ENCODE assay signal across 8 cellular contexts in genomic region chr17:75689441-75689873, GRCh38. TPM values are rescaled to one million over a fixed set of nuclear protein-coding genes. Genes with fewer than 3 reads are reported as not detected.
DNase-seq lines count a peak whose midpoint lies in the region; ATAC-seq and TF ChIP-seq lines count a peak whose summit lies in the region.

No MANE protein-coding gene starts in this region.

- no peaks in the 10 kb centered on the region for H3K9me3 Mint-ChIP-seq in dendritic cell treated with granulocyte-macrophage colony-stimulating factor and Interleukin-4, amounts not matched to agents 40 ng/mL and 50 ng/mL, for 4 days

- no peaks in the 10 kb centered on the region for H3K27me3 ChIP-seq in RWPE2 (ENCODE audit: insufficient read depth, poor library complexity, severe bottlenecking)

- peaks cover 66% of the 10 kb centered on the region for H3K36me3 ChIP-seq in RWPE2 (ENCODE audit: low read depth)

- H3K4me1 ChIP-seq in RWPE2 (ENCODE audit: insufficient read depth, poor library complexity, severe bottlenecking), result peaks cover 94% of the 10 kb centered on the region

- ATAC-seq in RWPE2 (ENCODE audit: low read depth) (peak; percentile 68), HG02588 (IDR thresholded peaks at IDR 0.05; ENCODE audit: unreplicated experiment) (no peak)

- H3K36me3 Mint-ChIP-seq in dendritic cell treated with granulocyte-macrophage colony-stimulating factor and Interleukin-4, amounts not matched to agents 40 ng/mL and 50 ng/mL, for 4 days (ENCODE audit: low read depth), result peaks cover 61% of the 10 kb centered on the region

- peaks cover 68% of the 10 kb centered on the region for H3K4me1 Mint-ChIP-seq in dendritic cell treated with granulocyte-macrophage colony-stimulating factor and Interleukin-4, amounts not matched to agents 40 ng/mL and 50 ng/mL, for 4 days (ENCODE audit: low read depth)

- peak; percentile 49 for DNase-seq in GM20000 (ENCODE audit: low spot score)
- peak; percentile 94 for DNase-seq in RWPE2 (ENCODE audit: low spot score)
- DNase-seq in stimulated activated CD4-positive, alpha-beta T cell treated with anti-CD3 and anti-CD28 coated beads, Interleukin-4, amount 100 ng/mL, for 1 hour, result peak; percentile 13
- DNase-seq in ureter (ENCODE audit: low spot score), result no peak
- no peak for DNase-seq in epidermal melanocyte (ENCODE audit: insufficient read length, low spot score)
- DNase-seq in NCI-H526 (lab: John Stamatoyannopoulos, UW), result no peak

- H3K4me3 Mint-ChIP-seq in dendritic cell treated with granulocyte-macrophage colony-stimulating factor and Interleukin-4, amounts not matched to agents 40 ng/mL and 50 ng/mL, for 4 days, result no peak overlapping the region

- no peaks in the 10 kb centered on the region for H3K27me3 Mint-ChIP-seq in dendritic cell treated with granulocyte-macrophage colony-stimulating factor and Interleukin-4, amounts not matched to agents 40 ng/mL and 50 ng/mL, for 4 days

- H3K9me3 ChIP-seq in RWPE2 (ENCODE audit: severe bottlenecking), result no peaks in the 10 kb centered on the region

- intact Hi-C loops in dendritic cell treated with granulocyte-macrophage colony-stimulating factor and Interleukin-4, amounts not matched to agents 40 ng/mL and 50 ng/mL, for 4 days (cut with micrococcal nuclease), result no loop called here

- peak overlapping the region; percentile 88 for H3K27ac Mint-ChIP-seq in dendritic cell treated with granulocyte-macrophage colony-stimulating factor and Interleukin-4, amounts not matched to agents 40 ng/mL and 50 ng/mL, for 4 days

- no peak overlapping the region for H3K4me3 ChIP-seq in RWPE2 (ENCODE audit: severe bottlenecking)

- peak overlapping the region; percentile 100 for H3K27ac ChIP-seq in RWPE2 (ENCODE audit: poor library complexity, severe bottlenecking)

- no peak for TF ChIP-seq CTCF in GM20000 (IDR thresholded peaks at IDR 0.05; ENCODE audit: extremely low read depth, missing control alignments)
- no peak for TF ChIP-seq CTCF in RWPE2 (IDR thresholded peaks at IDR 0.05; ENCODE audit: poor library complexity, severe bottlenecking)

RNA-seq across cellular contexts. Expression of gene SAP30BP, which starts 22.3 kb away (rescaled TPM):
- total RNA-seq in ureter, result 106 TPM

RNA-seq across cellular contexts. Expression of gene RECQL5, which starts 22.5 kb away (rescaled TPM):
- total RNA-seq in ureter, result 91.1 TPM

RNA-seq across cellular contexts. Expression of gene ITGB4, which starts 31.8 kb away (rescaled TPM):
- total RNA-seq in ureter, result 303 TPM

RNA-seq across cellular contexts. Expression of gene SMIM5, which starts 56.2 kb away (rescaled TPM):
- total RNA-seq in ureter, result 9.5 TPM

Comparison
In these comparisons a context has a peak if more than half of its experiments do, and no peak if none do; other contexts are left out.
1. DNase-seq: peak in GM20000 (single experiment), RWPE2 (single experiment) and stimulated activated CD4-positive, alpha-beta T cell treated with anti-CD3 and anti-CD28 coated beads, Interleukin-4, amount 100 ng/mL, for 1 hour (single experiment); none in ureter (single experiment), epidermal melanocyte (single experiment) and NCI-H526 (0 of 2).